Comparison of ENCODE assay signal across 8 cellular contexts in the genomic region with DNA sequence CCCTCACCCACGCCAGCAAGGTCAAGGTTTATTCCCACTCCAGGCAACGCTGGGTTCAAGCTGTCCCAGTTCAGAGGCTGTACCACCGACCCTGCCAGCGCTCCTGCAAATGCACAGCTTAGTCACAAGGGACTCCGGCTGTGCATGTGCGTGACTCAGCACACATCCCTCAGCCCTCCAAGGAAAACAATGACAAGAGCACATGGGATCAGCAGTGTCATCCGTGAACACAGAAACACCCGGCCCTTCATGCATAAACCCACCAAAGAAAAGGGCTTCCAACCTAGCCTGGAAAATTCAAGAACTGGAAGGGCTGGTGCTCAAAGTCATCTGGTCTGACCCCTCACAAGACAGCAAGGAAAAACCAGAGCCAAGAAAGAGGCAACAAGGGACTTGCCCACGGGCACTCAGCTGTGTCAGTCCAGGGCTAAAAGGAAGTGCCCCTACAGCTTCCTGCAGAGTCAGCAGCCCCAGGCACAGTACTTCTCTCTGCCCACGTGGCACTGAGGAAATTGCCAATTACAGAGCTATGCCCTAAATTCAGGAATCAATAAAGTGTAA.
DNase-seq lines count a peak whose midpoint lies in the region; ATAC-seq and TF ChIP-seq lines count a peak whose summit lies in the region.

No MANE protein-coding gene starts in this region.

- peak overlapping the region in 1 of 2 experiments; percentile 64 for H3K4ac ChIP-seq in mesenchymal stem cell (ENCODE audit: low read depth in 1 of 2, low read length in 2 of 2)

- H3K27me3 ChIP-seq in BE2C (no peaks in the 10 kb centered on the region), MG63 (no peaks in the 10 kb centered on the region), mesenchymal stem cell (ENCODE audit: control insufficient read depth in 1 of 2, insufficient read depth in 1 of 2, low read length in 2 of 2) (no peaks in the 10 kb centered on the region)

- H3K36me3 ChIP-seq in BE2C (no peaks in the 10 kb centered on the region), MG63 (no peaks in the 10 kb centered on the region), mesenchymal stem cell (ENCODE audit: control insufficient read depth in 1 of 2, insufficient read depth in 2 of 2, low read depth in 1 of 2, low read length in 2 of 2) (no peaks in the 10 kb centered on the region)

- peak overlapping the region; percentile 89 for H3K27ac ChIP-seq in mesenchymal stem cell (ENCODE audit: low read length, poor library complexity, severe bottlenecking)

- peak overlapping the region; percentile 41 for H4K91ac ChIP-seq in mesenchymal stem cell (ENCODE audit: low read length)

- no peak overlapping the region for H2BK15ac ChIP-seq in mesenchymal stem cell (ENCODE audit: low read depth, poor library complexity, severe bottlenecking)

- H3K9me3 Mint-ChIP-seq in chondrocyte (ENCODE audit: low read depth), result peaks cover 5% of the 10 kb centered on the region

- peak overlapping the region; percentile 55 for H3K4me3 Mint-ChIP-seq in chondrocyte (ENCODE audit: unreplicated experiment)

- peaks cover 14% of the 10 kb centered on the region for H3K79me1 ChIP-seq in mesenchymal stem cell (replicated peaks; ENCODE audit: low read length, poor library complexity, severe bottlenecking)

- H3K36me3 Mint-ChIP-seq in chondrocyte (ENCODE audit: low read depth), result peaks cover 3% of the 10 kb centered on the region

- H3K9me3 ChIP-seq in BE2C (no peaks in the 10 kb centered on the region; the same call in 1 of the 2 replicates), MG63 (no peaks in the 10 kb centered on the region), mesenchymal stem cell (ENCODE audit: control insufficient read depth, low read length) (no peaks in the 10 kb centered on the region)

- peak overlapping the region; percentile 38 for H3K4me2 ChIP-seq in mesenchymal stem cell (ENCODE audit: low read length, poor library complexity, severe bottlenecking)

- H3K4me1 Mint-ChIP-seq in chondrocyte (ENCODE audit: low read depth), result peaks cover 83% of the 10 kb centered on the region

- H4K8ac ChIP-seq in mesenchymal stem cell (ENCODE audit: low read length), result peak overlapping the region; percentile 71

- peak overlapping the region; percentile 58 to 77 for H3K18ac ChIP-seq in mesenchymal stem cell (ENCODE audit: low read depth in 1 of 2, low read length in 2 of 2)

- no peak overlapping the region for H3K14ac ChIP-seq in mesenchymal stem cell (ENCODE audit: low read length in 2 of 2)

- no peak overlapping the region for H2BK120ac ChIP-seq in mesenchymal stem cell (ENCODE audit: low read depth, low read length)

- DNase-seq in BE2C (peak; percentile 66), MG63 (peak; percentile 95), chondrocyte (ENCODE audit: low spot score) (no peak), mesenchymal stem cell (peak; percentile 92), T-helper 2 cell (no peak), iPS-NIHi7 (ENCODE audit: extremely low spot score) (no peak)
- DNase-seq in activated CD4-positive, alpha-beta T cell treated with anti-CD3 and anti-CD28 coated beads, Interleukin-2, amount 50 U/mL, for 4 hours, result no peak

- 0% methylated on average over 10 of the region's 10 CpGs for WGBS in mesenchymal stem cell

- no peak for ATAC-seq in GM19452 (IDR thresholded peaks at IDR 0.05; ENCODE audit: unreplicated experiment)

- H3K4me1 ChIP-seq in BE2C, result peaks cover 40% of the 10 kb centered on the region
- peaks cover 28% of the 10 kb centered on the region for H3K4me1 ChIP-seq in mesenchymal stem cell (ENCODE audit: control insufficient read depth, insufficient read depth, low read depth, low read length)

- H2BK12ac ChIP-seq in mesenchymal stem cell (ENCODE audit: low read length in 2 of 2), result peak overlapping the region in 1 of 2 experiments; percentile 66

- peak overlapping the region; percentile 100 for H3K27ac Mint-ChIP-seq in chondrocyte (ENCODE audit: unreplicated experiment)

- H3K9ac ChIP-seq in mesenchymal stem cell (ENCODE audit: low read length), result peak overlapping the region; percentile 47

- H3K23ac ChIP-seq in mesenchymal stem cell (ENCODE audit: low read length in 2 of 2), result no peak overlapping the region

- no peaks in the 10 kb centered on the region for H3K27me3 Mint-ChIP-seq in chondrocyte (ENCODE audit: low read depth)

- H2AK5ac ChIP-seq in mesenchymal stem cell (ENCODE audit: low read length, severe bottlenecking), result peak overlapping the region; percentile 23

- peak overlapping the region; percentile 48 for H2BK5ac ChIP-seq in mesenchymal stem cell (ENCODE audit: low read depth, low read length, poor library complexity, severe bottlenecking)

- no peak overlapping the region for H2AFZ ChIP-seq in mesenchymal stem cell (ENCODE audit: low read depth, low read length)

- H3K4me3 ChIP-seq in BE2C (ENCODE audit: low read depth, low read length), result no peak overlapping the region
- peak overlapping the region; percentile 12 for H3K4me3 ChIP-seq in MG63
- no peak overlapping the region for H3K4me3 ChIP-seq in mesenchymal stem cell (ENCODE audit: insufficient read depth in 1 of 2, low read depth in 1 of 2, low read length in 2 of 2)

- TF ChIP-seq CTCF in BE2C (IDR thresholded peaks at IDR 0.05; ENCODE audit: low read depth, low read length) (no peak), chondrocyte (IDR thresholded peaks at IDR 0.05) (no peak)

Comparison
In these comparisons a context has a peak if more than half of its experiments do, and no peak if none do; other contexts are left out.
1. DNase-seq: peak in BE2C (single experiment), MG63 (single experiment) and mesenchymal stem cell (single experiment); none in chondrocyte (single experiment), T-helper 2 cell (0 of 5), iPS-NIHi7 (single experiment) and activated CD4-positive, alpha-beta T cell treated with anti-CD3 and anti-CD28 coated beads, Interleukin-2, amount 50 U/mL, for 4 hours (0 of 2).